11 cellular contexts compared by ENCODE assay signal in genomic region chr5:54719384-54720306, GRCh38.
A peak's percentile ranks its signal among the peaks of the same experiment; 100 is the strongest.
DNase-seq lines count a peak whose midpoint lies in the region; ATAC-seq, FAIRE-seq and TF ChIP-seq lines count a peak whose summit lies in the region.
"Had no signal": no experiment of that assay in that cellular context is flagged by ENCODE, and none has a peak within 500 bp of the region (broad histone marks: within the 10 kb centered on the region; RNA-seq: fewer than 3 reads in every experiment).

No MANE protein-coding gene starts in this region.

- H2AFZ ChIP-seq in neural progenitor cell (replicated peaks), result no peak overlapping the region

- H3K9me3 Mint-ChIP-seq in neural progenitor cell, result peaks cover 5% of the 10 kb centered on the region

- no peak overlapping the region for H3K4me3 Mint-ChIP-seq in neural progenitor cell
- H3K4me3 Mint-ChIP-seq: activated B cell treated with CpG ODN at 0.5 μM for 24 hours; effector memory CD8-positive, alpha-beta T cell had no signal

- peak; percentile 91 for DNase-seq in ELF-1 (ENCODE audit: low read depth, low spot score)
- DNase-seq in RCC 7860 (ENCODE audit: low spot score), result peak; percentile 45
- DNase-seq in epithelial cell of esophagus (ENCODE audit: low read depth), result peak; percentile 66
- DNase-seq in neural progenitor cell (ENCODE audit: low spot score), result peak; percentile 74
- no peak for DNase-seq in DMS153 (lab: John Stamatoyannopoulos, UW)
- no peak for DNase-seq in NCI-H1105 (lab: John Stamatoyannopoulos, UW)
- no peak for DNase-seq in NCI-H1694 treated with DMSO at 0.1 percent for 48 hours (lab: John Stamatoyannopoulos, UW)
- DNase-seq: activated B cell treated with CpG ODN at 0.5 μM for 24 hours; effector memory CD8-positive, alpha-beta T cell; NCI-H1436 treated with DMSO at 0.1 percent for 48 hours had no signal

- peaks cover 6% of the 10 kb centered on the region for H3K4me1 Mint-ChIP-seq in neural progenitor cell

- no peak overlapping the region for H3K9ac ChIP-seq in neural progenitor cell

- H3K27ac ChIP-seq in neural progenitor cell, result no peak overlapping the region

- no peak for TF ChIP-seq CTCF in epithelial cell of esophagus (IDR thresholded peaks at IDR 0.05; ENCODE audit: insufficient read depth, low read depth, low read length, missing control alignments)
- TF ChIP-seq CTCF in neural progenitor cell (IDR thresholded peaks at IDR 0.05), result no peak

- H3K79me2 ChIP-seq in neural progenitor cell (ENCODE audit: low read depth), result no peaks in the 10 kb centered on the region

- no peaks in the 10 kb centered on the region for H3K9me3 ChIP-seq in neural progenitor cell (ENCODE audit: low read depth)

- peaks cover 15% of the 10 kb centered on the region for H3K4me1 ChIP-seq in neural progenitor cell

- H3K27ac Mint-ChIP-seq in neural progenitor cell, result no peak overlapping the region
- H3K27ac Mint-ChIP-seq: activated B cell treated with CpG ODN at 0.5 μM for 24 hours had no signal

- H3K4me3 ChIP-seq in epithelial cell of esophagus (ENCODE audit: low read length) (no peak overlapping the region), neural progenitor cell (no peak overlapping the region)

- no peaks in the 10 kb centered on the region for H3K36me3 Mint-ChIP-seq in neural progenitor cell

- no peaks in the 10 kb centered on the region for H4K20me1 ChIP-seq in neural progenitor cell (ENCODE audit: low read depth)

- no peaks in the 10 kb centered on the region for H3K27me3 ChIP-seq in neural progenitor cell

- FAIRE-seq in RCC 7860 (lab: Jason Lieb, UNC), result no peak

- no peak for ATAC-seq in HG03565 (IDR thresholded peaks at IDR 0.05; ENCODE audit: unreplicated experiment)
- ATAC-seq: effector memory CD8-positive, alpha-beta T cell had no signal

- H3K4me2 ChIP-seq in neural progenitor cell, result peak overlapping the region; percentile 54

- H3K36me3 ChIP-seq in neural progenitor cell, result no peaks in the 10 kb centered on the region

- no peaks in the 10 kb centered on the region for H3K27me3 Mint-ChIP-seq in neural progenitor cell (ENCODE audit: insufficient read depth, low read depth)
- H3K27me3 Mint-ChIP-seq: activated B cell treated with CpG ODN at 0.5 μM for 24 hours had no signal

- H3F3A ChIP-seq in neural progenitor cell (ENCODE audit: low read depth), result no peaks in the 10 kb centered on the region

Comparison
In these comparisons a context has a peak if more than half of its experiments do, and no peak if none do; other contexts are left out.
1. DNase-seq: peak in ELF-1 (single experiment), RCC 7860 (single experiment), epithelial cell of esophagus (single experiment) and neural progenitor cell (single experiment); none in DMS153 (single experiment), NCI-H1105 (single experiment) and NCI-H1694 treated with DMSO at 0.1 percent for 48 hours (single experiment).